In genomic region chr5:149242339-149242738, GRCh38 we compare ENCODE assay signal across 28 cellular contexts. TPM values are rescaled to one million over a fixed set of nuclear protein-coding genes. Genes with fewer than 3 reads are reported as not detected.
"Had no signal": no experiment of that assay in that cellular context is flagged by ENCODE, and none has a peak within 500 bp of the region (broad histone marks: within the 10 kb centered on the region; RNA-seq: fewer than 3 reads in every experiment).

No MANE protein-coding gene starts in this region.

- H3K36me3 ChIP-seq: brain microvascular endothelial cell, cardiac muscle cell, SJCRH30 had no signal

- H3K27ac Mint-ChIP-seq: activated CD4-positive, alpha-beta memory T cell treated with anti-CD3 and anti-CD28 coated beads for 36 hours; activated naive CD4-positive, alpha-beta T cell treated with anti-CD3 and anti-CD28 coated beads for 36 hours; activated naive CD4-positive, alpha-beta T cell treated with anti-CD3 and anti-CD28 coated beads, Interleukin-2, amount 50 U/mL, for 72 hours; activated T-helper 1 cell treated with anti-CD3 and anti-CD28 coated beads, Interleukin-12 subunit alpha, Interleukin-12 subunit beta, Interleukin-2, Interleukin-4 antibody, amounts not matched to agents 30 ng/mL and 10 ng/mL and 1 ng/mL, durations not matched to agents 14 hours and 24 hours and 36 hours had no signal

- H3K4me3 ChIP-seq: cardiac muscle cell, SJCRH30, SK-N-MC had no signal

- ATAC-seq: activated naive CD4-positive, alpha-beta T cell treated with anti-CD3 and anti-CD28 coated beads, Interleukin-2, amount 50 U/mL, for 72 hours; activated T-cell treated with anti-CD3 and anti-CD28 coated beads, Interleukin-2, amount 50 U/mL, for 4 hours; Panc1 had no signal

- H3K4me3 Mint-ChIP-seq: activated CD4-positive, alpha-beta memory T cell treated with anti-CD3 and anti-CD28 coated beads for 36 hours; activated CD4-positive, alpha-beta T cell treated with anti-CD3 and anti-CD28 coated beads, Interleukin-2, amount 10 ng/mL, durations not matched to agents 24 days and 14 days; activated naive CD4-positive, alpha-beta T cell treated with anti-CD3 and anti-CD28 coated beads for 36 hours; activated T-cell treated with anti-CD3 and anti-CD28 coated beads, Interleukin-2, amount 50 U/mL, for 4 hours; activated T-helper 1 cell treated with anti-CD3 and anti-CD28 coated beads, Interleukin-12 subunit alpha, Interleukin-12 subunit beta, Interleukin-2, Interleukin-4 antibody, amounts not matched to agents 30 ng/mL and 10 ng/mL and 1 ng/mL, durations not matched to agents 14 hours and 24 hours and 36 hours; T-helper 1 cell treated with Interleukin-12 subunit alpha and Interleukin-12 subunit beta and Interleukin-4 antibody, amounts not matched to agents 30 μg/mL and 1 μg/mL, for 36 hours; T-helper 2 cell treated with Interferon-gamma antibody and Interleukin-4, amounts not matched to agents 5 μg/mL and 100 μg/mL, for 36 hours had no signal

- H3K27me3 ChIP-seq: brain microvascular endothelial cell had no signal

- H3K36me3 Mint-ChIP-seq: activated naive CD4-positive, alpha-beta T cell treated with anti-CD3 and anti-CD28 coated beads, Interleukin-2, amount 50 U/mL, for 72 hours had no signal

- H3K27me3 Mint-ChIP-seq: activated CD4-positive, alpha-beta memory T cell treated with anti-CD3 and anti-CD28 coated beads for 36 hours had no signal

- H3K9me3 Mint-ChIP-seq: activated CD4-positive, alpha-beta memory T cell treated with anti-CD3 and anti-CD28 coated beads for 36 hours; activated CD4-positive, alpha-beta T cell treated with anti-CD3 and anti-CD28 coated beads, Interleukin-2, amount 10 ng/mL, durations not matched to agents 24 days and 14 days; activated naive CD4-positive, alpha-beta T cell treated with anti-CD3 and anti-CD28 coated beads for 36 hours; activated T-helper 1 cell treated with anti-CD3 and anti-CD28 coated beads, Interleukin-12 subunit alpha, Interleukin-12 subunit beta, Interleukin-2, Interleukin-4 antibody, amounts not matched to agents 30 ng/mL and 10 ng/mL and 1 ng/mL, durations not matched to agents 14 hours and 24 hours and 36 hours; T-helper 2 cell treated with Interferon-gamma antibody and Interleukin-4, amounts not matched to agents 5 μg/mL and 100 μg/mL, for 36 hours had no signal

- DNase-seq: activated CD4-positive, alpha-beta memory T cell treated with anti-CD3 and anti-CD28 coated beads for 36 hours; activated CD4-positive, alpha-beta T cell treated with anti-CD3 and anti-CD28 coated beads, Interleukin-2, amount 10 ng/mL, durations not matched to agents 24 days and 14 days; activated CD8-positive, alpha-beta memory T cell treated with anti-CD3 and anti-CD28 coated beads, Interleukin-2, amount 50 U/mL, for 4 hours; activated gamma-delta T cell treated with Interleukin-2 at 50 U/mL for 16 hours; activated naive CD4-positive, alpha-beta T cell treated with anti-CD3 and anti-CD28 coated beads for 36 hours; activated T-cell treated with anti-CD3 and anti-CD28 coated beads for 4 hours; activated T-cell treated with anti-CD3 and anti-CD28 coated beads, Interleukin-2, amount 50 U/mL, for 4 hours; amniotic stem cell; aorta; brain microvascular endothelial cell; cerebellar nuclear complex; Karpas-422; NCI-H1105; NCI-H1417 treated with DMSO at 0.1 percent for 48 hours; NCI-H187 treated with DMSO at 0.1 percent for 48 hours; NCI-H2081 treated with DMSO at 0.1 percent for 48 hours; NCI-H345; NCI-H524 treated with DMSO at 0.1 percent for 48 hours; SHP77; SJCRH30 had no signal

- FAIRE-seq: TTC549 had no signal

RNA-seq across cellular contexts. Expression of gene AFAP1L1, which starts 29.3 kb away (rescaled TPM):
- total RNA-seq: activated CD4-positive, alpha-beta memory T cell treated with anti-CD3 and anti-CD28 coated beads for 36 hours; activated CD4-positive, alpha-beta T cell treated with anti-CD3 and anti-CD28 coated beads, Interleukin-2, amount 10 ng/mL, durations not matched to agents 24 days and 14 days; activated T-helper 1 cell treated with anti-CD3 and anti-CD28 coated beads, Interleukin-12 subunit alpha, Interleukin-12 subunit beta, Interleukin-2, Interleukin-4 antibody, amounts not matched to agents 30 ng/mL and 10 ng/mL and 1 ng/mL, durations not matched to agents 14 hours and 24 hours and 36 hours had no signal
